9 cellular contexts compared by ENCODE assay signal in genomic region chr1:46931151-46931550, GRCh38. TPM values are rescaled to one million over a fixed set of nuclear protein-coding genes. Genes with fewer than 3 reads are reported as not detected.
"Had no signal": no experiment of that assay in that cellular context is flagged by ENCODE, and none has a peak within 500 bp of the region (broad histone marks: within the 10 kb centered on the region; RNA-seq: fewer than 3 reads in every experiment).

No MANE protein-coding gene starts in this region.

- H3K4me3 ChIP-seq: GM23248, HAP-1 had no signal

- ATAC-seq: HCT116 had no signal

- H3K36me3 ChIP-seq: HAP-1 had no signal

- H3K27ac ChIP-seq: GM23248 had no signal

- DNase-seq: GM23248, GOT3, H7, IMR-90, KBM-7 had no signal

- H3K9me3 ChIP-seq: HAP-1 had no signal

- H3K4me1 ChIP-seq: HAP-1 had no signal

RNA-seq across cellular contexts. Expression of gene CYP4A11, which starts 10.1 kb away (rescaled TPM):
- total RNA-seq: GM23248, H4, H7, HT-29, IMR-90 had no signal
